ENCODE assay signal across 8 cellular contexts in the genomic region with DNA sequence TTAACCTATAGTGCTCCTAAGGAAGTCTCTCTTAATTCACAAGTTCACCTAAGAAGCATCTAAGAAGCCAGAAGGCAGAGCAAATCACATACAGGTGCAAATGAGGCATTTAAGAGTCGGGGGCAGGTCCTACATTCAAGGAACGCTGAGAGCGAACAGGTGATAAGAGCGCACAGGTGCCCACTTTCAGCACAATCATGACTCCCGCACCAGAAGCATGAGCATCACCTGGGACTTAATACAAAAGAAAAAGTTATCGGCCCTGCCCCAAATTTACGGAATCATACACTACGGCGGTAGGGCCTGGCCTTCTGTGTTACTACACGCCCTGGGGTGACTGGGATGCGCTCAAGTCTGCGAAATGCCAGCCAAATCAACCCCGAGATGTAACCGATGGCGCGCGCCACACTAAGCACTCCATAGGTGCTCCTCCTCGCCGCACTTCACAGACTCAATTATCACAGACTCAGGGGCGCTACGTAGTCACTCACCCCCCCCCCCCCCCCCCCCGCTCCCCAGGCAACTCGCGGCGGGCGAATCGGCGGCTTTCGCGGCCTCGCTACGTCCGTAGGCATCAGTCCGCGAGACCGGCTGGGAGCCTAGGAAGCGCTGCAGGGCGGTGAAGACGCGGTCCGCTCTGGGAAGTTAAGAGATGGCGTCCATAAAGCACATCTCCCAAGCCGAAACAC. TPM values are rescaled to one million over a fixed set of nuclear protein-coding genes. Genes with fewer than 3 reads are reported as not detected.
DNase-seq lines count a peak whose midpoint lies in the region; ATAC-seq and TF ChIP-seq lines count a peak whose summit lies in the region.

No MANE protein-coding gene starts in this region.

- H3K36me3 ChIP-seq in ascending aorta (no peaks in the 10 kb centered on the region), aorta (ENCODE audit: control insufficient read depth in 1 of 2, insufficient read depth in 2 of 2, low read length in 1 of 2) (no peaks in the 10 kb centered on the region)

- 1% methylated on average over 43 of the region's 43 CpGs for WGBS in aorta, 2 donors

- H3K4me3 Mint-ChIP-seq in IgD-negative memory B cell: peak overlapping the region; percentile 92 to 100 (median 99)

- peak; percentile 78 for DNase-seq in DMS 273 (lab: John Stamatoyannopoulos, UW; ENCODE audit: unreplicated experiment)
- peak; percentile 55 for DNase-seq in T follicular helper cell (ENCODE audit: low read depth)
- DNase-seq in ascending aorta (ENCODE audit: low spot score in 2 of 2): peak in 1 of 2 donors; percentile 77
- peak in 29 of 51 donors; percentile 3 to 54 (median 33) for DNase-seq in hypothalamus (lab: John Stamatoyannopoulos, UW)
- peak; percentile 27 for DNase-seq in renal cortical epithelial cell (ENCODE audit: low read depth)
- DNase-seq in aorta: peak; percentile 70 to 82

- peaks cover 12 to 15% (median 13%) of the 10 kb centered on the region in 3 donors for H3K4me1 Mint-ChIP-seq in IgD-negative memory B cell

- peak; percentile 16 for ATAC-seq in GM21529 (IDR thresholded peaks at IDR 0.05; ENCODE audit: unreplicated experiment)
- ATAC-seq in aorta (ENCODE audit: low FRiP score): peak; percentile 48

- no peaks in the 10 kb centered on the region for H3K9me3 ChIP-seq in ascending aorta
- H3K9me3 ChIP-seq in aorta (ENCODE audit: control insufficient read depth, low read length): no peaks in the 10 kb centered on the region

- H3K27ac Mint-ChIP-seq in IgD-negative memory B cell: peak overlapping the region; percentile 96 to 100 (median 98)

- peaks cover 1% of the 10 kb centered on the region for H3K27me3 Mint-ChIP-seq in IgD-negative memory B cell

- H3K4me1 ChIP-seq in ascending aorta (peaks cover 0 to 9% of the 10 kb centered on the region in 2 donors), aorta (ENCODE audit: control insufficient read depth in 1 of 2, insufficient read depth in 2 of 2, low read length in 2 of 2) (no peaks in the 10 kb centered on the region)

- no peaks in the 10 kb centered on the region for H3K27me3 ChIP-seq in ascending aorta
- H3K27me3 ChIP-seq in aorta (ENCODE audit: control insufficient read depth in 1 of 2, insufficient read depth in 2 of 2, low read length in 1 of 2): no peaks in the 10 kb centered on the region

- H3K9me3 Mint-ChIP-seq in IgD-negative memory B cell: no peaks in the 10 kb centered on the region

- H3K27ac ChIP-seq in ascending aorta: peak overlapping the region; percentile 73 to 89
- H3K27ac ChIP-seq in aorta (ENCODE audit: low read depth in 1 of 2, low read length in 2 of 2): peak overlapping the region in 1 of 2 donors; percentile 50

- H3K36me3 Mint-ChIP-seq in IgD-negative memory B cell: no peaks in the 10 kb centered on the region

- H3K4me3 ChIP-seq in ascending aorta: peak overlapping the region; percentile 63 to 99
- peak overlapping the region; percentile 65 to 66 for H3K4me3 ChIP-seq in aorta (ENCODE audit: low read length in 2 of 2)

- intact Hi-C loops in ascending aorta (cut with DNase I): loop anchor here (2.0 to 10.0 kb wide), 6 partner anchors 36 to 1506 kb away; a partner anchor contains a TSS
- intact Hi-C loops in aorta (cut with DNase I): loop anchor here in 1 of 2 donors (5.0 kb wide), 1 partner anchor 51 kb away; no protein-coding TSS in a partner anchor

- no peak for TF ChIP-seq CTCF in ascending aorta (IDR thresholded peaks at IDR 0.05)

RNA-seq across cellular contexts. Expression of a gene that starts 0.7 kb away (rescaled TPM):
- polyA plus RNA-seq in IgD-negative memory B cell (5.6 TPM), aorta (1 to 10 TPM; 1.1 to 4.8 TPM)
- total RNA-seq in ascending aorta (4.2 TPM), renal cortical epithelial cell (16.8 and 20.5 TPM in 2 replicates), aorta (10 to 100 TPM; 10.1 to 15.2 TPM)
